16 cellular contexts compared by ENCODE assay signal in the genomic region with DNA sequence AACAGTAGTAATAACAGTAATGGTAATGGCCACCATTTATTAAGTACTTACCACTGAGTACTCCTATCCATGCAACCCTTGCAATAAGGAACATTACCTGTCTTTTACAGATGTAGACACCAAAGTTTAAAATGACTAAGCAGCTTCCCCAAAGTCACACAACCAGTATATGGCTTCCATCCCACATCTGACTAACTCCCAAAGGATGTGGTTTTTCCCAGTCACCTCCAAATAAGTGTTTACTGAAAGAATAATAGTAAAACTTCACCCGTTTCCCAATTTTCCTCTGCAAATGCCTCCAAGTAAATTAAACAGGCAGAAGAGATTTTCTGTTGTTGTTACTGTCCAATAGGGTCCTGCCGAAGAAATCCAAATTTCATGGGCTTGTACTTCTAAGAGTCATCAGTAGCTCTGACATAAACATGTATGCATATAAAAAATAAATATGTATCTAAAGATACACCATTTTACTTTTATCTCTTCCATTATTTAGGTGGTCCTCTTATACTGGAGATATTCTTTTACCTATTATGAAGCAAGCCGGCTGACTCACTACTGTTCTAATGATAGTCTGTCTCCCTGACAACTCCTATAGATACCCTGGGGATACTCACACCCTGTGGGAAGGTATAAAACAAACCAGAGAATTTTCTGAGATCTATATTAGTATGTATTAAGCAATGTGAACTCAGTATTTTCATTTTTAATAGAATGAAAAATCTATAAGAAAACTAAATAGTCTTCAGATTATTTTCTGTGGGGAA.
DNase-seq lines count a peak whose midpoint lies in the region; ATAC-seq and TF ChIP-seq lines count a peak whose summit lies in the region.
"Had no signal": no experiment of that assay in that cellular context is flagged by ENCODE, and none has a peak within 500 bp of the region (broad histone marks: within the 10 kb centered on the region; RNA-seq: fewer than 3 reads in every experiment).

No MANE protein-coding gene starts in this region.

- H3K36me3 ChIP-seq in PC-9 (ENCODE audit: low read depth), result no peaks in the 10 kb centered on the region
- H3K36me3 ChIP-seq: WERI-Rb-1 had no signal

- no peak overlapping the region for H2AFZ ChIP-seq in PC-9

- no peak overlapping the region for H3K27ac ChIP-seq in PC-9
- H3K27ac ChIP-seq: KMS-11, WERI-Rb-1 had no signal

- no peak for TF ChIP-seq CTCF in PC-9 (conservative IDR thresholded peaks at IDR 0.05)

- no peak for TF ChIP-seq POLR2A in GM18505 (IDR thresholded peaks at IDR 0.05; ENCODE audit: borderline replicate concordance, extremely low read depth, insufficient read depth, insufficient read length)

- intact Hi-C loops in PC-9 (cut with micrococcal nuclease; ENCODE audit: unreplicated experiment), result no loop called here

- no TSS peak for BruUV-seq in PC-9 (replicated peaks; lab: Mats Ljungman, UMichigan)

- H3K9me2 ChIP-seq in PC-9 (ENCODE audit: insufficient read depth), result no peaks in the 10 kb centered on the region

- no peaks in the 10 kb centered on the region for H3K27me3 ChIP-seq in PC-9 (ENCODE audit: insufficient read depth, low read depth)

- H3K9me3 ChIP-seq in PC-9 (ENCODE audit: insufficient read depth, low read depth), result no peaks in the 10 kb centered on the region

- CTCF ChIA-PET in PC-9 (lab: Charles Lee), result no interaction called here

- H3K4me3 ChIP-seq in PC-9, result no peak overlapping the region

- peaks cover 11% of the 10 kb centered on the region; the same call in 1 of the 2 replicates for H3K4me1 ChIP-seq in PC-9 (replicated peaks; ENCODE audit: insufficient read depth)

- POLR2A ChIA-PET in PC-9 (lab: Charles Lee; ENCODE audit: unreplicated experiment), result interaction anchor here (0.6 to 1.0 kb wide), 2 partner anchors 44 to 1217 kb away, joined by 4 to 11 read pairs; no protein-coding TSS in a partner anchor

- DNase-seq in Daoy (ENCODE audit: low read depth) (peak; percentile 78), PC-9 (peak; percentile 14 to 46), dedifferentiated amniotic fluid mesenchymal stem cell (ENCODE audit: extremely low spot score) (peak; percentile 36), non-pigmented ciliary epithelial cell (ENCODE audit: low read depth) (peak; percentile 49), putamen (ENCODE audit: low spot score) (no peak), SHP77 (lab: John Stamatoyannopoulos, UW) (no peak)
- DNase-seq: activated naive CD4-positive, alpha-beta T cell treated with anti-CD3 and anti-CD28 coated beads, Interleukin-2, amount 10 ng/mL, durations not matched to agents 7 days and 5 days; cortex of kidney; GDM1; NCI-H187; stimulated activated naive CD8-positive, alpha-beta T cell treated with anti-CD3 and anti-CD28 coated beads, Interleukin-15, amount 100 ng/mL, for 72 hours; WERI-Rb-1 had no signal

- H3F3A ChIP-seq in PC-9 (ENCODE audit: insufficient read depth, low read depth), result no peaks in the 10 kb centered on the region

- H4K20me1 ChIP-seq in PC-9 (ENCODE audit: insufficient read depth), result no peaks in the 10 kb centered on the region

- H3K79me2 ChIP-seq in PC-9 (ENCODE audit: low read depth), result no peaks in the 10 kb centered on the region

- no peak overlapping the region for H3K4me2 ChIP-seq in PC-9
- H3K4me2 ChIP-seq: KMS-11 had no signal

- no peak for ATAC-seq in GM18861 (IDR thresholded peaks at IDR 0.05; ENCODE audit: unreplicated experiment)
- ATAC-seq in GM18505 (IDR thresholded peaks at IDR 0.05; ENCODE audit: unreplicated experiment), result no peak
- ATAC-seq: sciatic nerve; stimulated activated naive CD8-positive, alpha-beta T cell treated with anti-CD3 and anti-CD28 coated beads, Interleukin-15, amount 100 ng/mL, for 72 hours had no signal

Comparison
In these comparisons a context has a peak if more than half of its experiments do, and no peak if none do; other contexts are left out.
1. DNase-seq: peak in Daoy (single experiment), PC-9 (2 of 2), dedifferentiated amniotic fluid mesenchymal stem cell (single experiment) and non-pigmented ciliary epithelial cell (single experiment); none in putamen (single experiment) and SHP77 (0 of 2).